ENCODE assay signal across 8 cellular contexts in the genomic region with DNA sequence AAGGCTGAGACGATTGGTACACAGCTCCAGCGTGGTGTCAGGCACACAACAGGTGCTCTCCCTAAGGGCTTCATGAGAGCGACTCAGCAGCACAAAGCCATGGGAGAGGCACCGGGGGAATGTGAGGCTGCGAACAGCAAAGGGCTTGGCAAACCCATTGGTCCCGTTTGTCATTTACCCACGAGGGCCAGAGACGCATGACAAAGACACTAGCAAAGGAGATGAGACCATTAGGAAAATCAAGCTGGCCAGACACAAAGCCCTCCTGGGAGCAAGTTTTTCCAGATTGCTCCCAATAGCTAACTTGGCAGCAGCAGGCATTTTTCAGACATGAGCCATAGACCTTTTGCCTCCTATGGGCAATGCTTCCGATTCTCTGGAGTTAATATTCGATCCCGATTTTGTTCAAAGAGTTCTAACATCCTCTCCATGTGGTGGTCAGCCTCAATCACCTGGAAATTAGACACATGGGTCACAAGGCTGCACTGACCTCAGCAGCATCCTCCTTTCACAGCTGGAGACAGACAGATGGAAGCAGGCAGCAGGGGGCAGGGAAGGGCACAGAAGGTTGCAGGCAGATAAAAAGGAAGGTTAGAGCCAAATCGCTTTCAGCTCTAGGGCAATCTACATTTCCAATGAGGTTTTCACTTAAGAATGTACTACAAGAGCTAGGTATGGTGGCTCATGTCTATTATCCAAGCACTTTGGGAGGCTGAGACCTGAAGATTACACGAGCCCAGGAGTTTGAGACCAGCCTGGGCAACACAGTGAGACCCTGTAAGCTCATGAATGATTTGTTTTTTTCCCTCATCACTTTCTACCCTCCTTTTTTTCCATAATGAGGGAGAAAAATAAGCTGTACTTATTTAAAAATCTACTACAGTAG. TPM values are rescaled to one million over a fixed set of nuclear protein-coding genes. Genes with fewer than 3 reads are reported as not detected.
DNase-seq lines count a peak whose midpoint lies in the region; ATAC-seq and TF ChIP-seq lines count a peak whose summit lies in the region.

No MANE protein-coding gene starts in this region.

- DNase-seq in GM04503 (ENCODE audit: low read depth) (peak; percentile 71), RWPE2 (ENCODE audit: low spot score) (no peak), fibroblast of pulmonary artery (ENCODE audit: low read depth) (peak; percentile 74), posterior vena cava (ENCODE audit: low spot score) (peak; percentile 81), SIG-M5 (lab: John Stamatoyannopoulos, UW) (no peak), NCI-H1417 treated with DMSO at 0.1 percent for 48 hours (lab: John Stamatoyannopoulos, UW) (no peak)
- no peak for DNase-seq in activated CD4-positive, alpha-beta memory T cell treated with anti-CD3 and anti-CD28 coated beads for 36 hours

- no peaks in the 10 kb centered on the region for H3K36me3 Mint-ChIP-seq in activated CD4-positive, alpha-beta memory T cell treated with anti-CD3 and anti-CD28 coated beads for 36 hours

- H3K27ac ChIP-seq in RWPE2 (ENCODE audit: poor library complexity, severe bottlenecking), result peak overlapping the region; percentile 94

- H3K27ac Mint-ChIP-seq in activated CD4-positive, alpha-beta memory T cell treated with anti-CD3 and anti-CD28 coated beads for 36 hours, result no peak overlapping the region

- H3K9me3 ChIP-seq in RWPE2 (ENCODE audit: severe bottlenecking), result no peaks in the 10 kb centered on the region

- no peaks in the 10 kb centered on the region for H3K9me3 Mint-ChIP-seq in activated CD4-positive, alpha-beta memory T cell treated with anti-CD3 and anti-CD28 coated beads for 36 hours

- peaks cover 61% of the 10 kb centered on the region for H3K4me1 ChIP-seq in RWPE2 (ENCODE audit: insufficient read depth, poor library complexity, severe bottlenecking)

- H3K4me1 Mint-ChIP-seq in activated CD4-positive, alpha-beta memory T cell treated with anti-CD3 and anti-CD28 coated beads for 36 hours (ENCODE audit: low read depth), result peaks cover 28% of the 10 kb centered on the region

- CTCF ChIA-PET in activated CD4-positive, alpha-beta memory T cell treated with anti-CD3 and anti-CD28 coated beads for 36 hours (lab: Charles Lee), result interaction anchor here (0.6 to 2.5 kb wide), 9 partner anchors 11 to 185 kb away, joined by 3 to 15 read pairs (median 6); a partner anchor contains a TSS

- ATAC-seq in RWPE2 (ENCODE audit: low read depth), result peak; percentile 53
- no peak for ATAC-seq in GM19395 (IDR thresholded peaks at IDR 0.05; ENCODE audit: unreplicated experiment)

- peaks cover 14% of the 10 kb centered on the region for H3K36me3 ChIP-seq in RWPE2 (ENCODE audit: low read depth)

- H3K4me3 Mint-ChIP-seq in activated CD4-positive, alpha-beta memory T cell treated with anti-CD3 and anti-CD28 coated beads for 36 hours, result no peak overlapping the region

- no peaks in the 10 kb centered on the region for H3K27me3 ChIP-seq in RWPE2 (ENCODE audit: insufficient read depth, poor library complexity, severe bottlenecking)

- intact Hi-C loops in posterior vena cava (cut with DNase I), result no loop called here
- intact Hi-C loops in activated CD4-positive, alpha-beta memory T cell treated with anti-CD3 and anti-CD28 coated beads for 36 hours (cut with micrococcal nuclease), result no loop called here

- TF ChIP-seq CTCF in RWPE2 (IDR thresholded peaks at IDR 0.05; ENCODE audit: poor library complexity, severe bottlenecking) (peak; percentile 23), fibroblast of pulmonary artery (IDR thresholded peaks at IDR 0.05; ENCODE audit: low read length, missing control alignments) (no peak)

- no peak overlapping the region for H3K4me3 ChIP-seq in RWPE2 (ENCODE audit: severe bottlenecking)
- no peak overlapping the region for H3K4me3 ChIP-seq in fibroblast of pulmonary artery (replicated peaks; ENCODE audit: low read depth, low read length)

- H3K27me3 Mint-ChIP-seq in activated CD4-positive, alpha-beta memory T cell treated with anti-CD3 and anti-CD28 coated beads for 36 hours, result no peaks in the 10 kb centered on the region

- POLR2A ChIA-PET in activated CD4-positive, alpha-beta memory T cell treated with anti-CD3 and anti-CD28 coated beads for 36 hours (lab: Charles Lee), result no interaction called here

RNA-seq across cellular contexts. Expression of a gene that starts 38.1 kb away (rescaled TPM):
- total RNA-seq in posterior vena cava, result 10 to 100 TPM; 23.6 to 37.2 TPM
- total RNA-seq in activated CD4-positive, alpha-beta memory T cell treated with anti-CD3 and anti-CD28 coated beads for 36 hours, result 1 to 10 TPM; 5.4 to 5.8 TPM

RNA-seq across cellular contexts. Expression of a gene that starts 40.5 kb away (rescaled TPM):
- 10 to 100 TPM; 22.0 to 25.4 TPM for total RNA-seq in posterior vena cava
- 100 to 1,000 TPM; 167 to 173 TPM for total RNA-seq in activated CD4-positive, alpha-beta memory T cell treated with anti-CD3 and anti-CD28 coated beads for 36 hours

RNA-seq across cellular contexts. Expression of a gene that starts 54.4 kb away (rescaled TPM):
- total RNA-seq in posterior vena cava, result 1 to 10 TPM; 2.1 to 3.1 TPM
- 10 to 100 TPM; 10.1 to 11.5 TPM for total RNA-seq in activated CD4-positive, alpha-beta memory T cell treated with anti-CD3 and anti-CD28 coated beads for 36 hours

Comparison
In these comparisons a context has a peak if more than half of its experiments do, and no peak if none do; other contexts are left out.
1. DNase-seq: peak in GM04503 (single experiment), fibroblast of pulmonary artery (single experiment) and posterior vena cava (single experiment); none in RWPE2 (single experiment), SIG-M5 (single experiment), activated CD4-positive, alpha-beta memory T cell treated with anti-CD3 and anti-CD28 coated beads for 36 hours (single experiment) and NCI-H1417 treated with DMSO at 0.1 percent for 48 hours (single experiment).
2. RNA of a gene that starts 40.5 kb away (total RNA-seq): 167 to 173 TPM in activated CD4-positive, alpha-beta memory T cell treated with anti-CD3 and anti-CD28 coated beads for 36 hours; 22.0 to 25.4 TPM in posterior vena cava; every median in the first group is over 4 times any median in the second.